8 cellular contexts compared by ENCODE assay signal in genomic region chr10:42638053-42638820, GRCh38. TPM values are rescaled to one million over a fixed set of nuclear protein-coding genes. Genes with fewer than 3 reads are reported as not detected.
A peak's percentile ranks its signal among the peaks of the same experiment; 100 is the strongest.
DNase-seq lines count a peak whose midpoint lies in the region; ATAC-seq lines count a peak whose summit lies in the region.

ZNF33B (minus strand) TSS chr10:42638570; CDS start chr10:42636928, 1,642 bp downstream.

- ATAC-seq in GM19324 (IDR thresholded peaks at IDR 0.05; ENCODE audit: low FRiP score, unreplicated experiment), result peak; percentile 97
- peak; percentile 87 for ATAC-seq in HG03460 (IDR thresholded peaks at IDR 0.05; ENCODE audit: unreplicated experiment)
- peak; percentile 95 for ATAC-seq in activated CD4-positive, alpha-beta T cell treated with anti-CD3 and anti-CD28 coated beads for 36 hours

- H3K36me3 ChIP-seq in BLaER1, result peaks cover 24% of the 10 kb centered on the region

- intact Hi-C loops in activated CD4-positive, alpha-beta T cell treated with anti-CD3 and anti-CD28 coated beads for 36 hours (cut with DNase I, micrococcal nuclease), result loop anchor here (1.0 to 10.0 kb wide), 10 partner anchors 86 to 934 kb away; partner anchors contain the start of genes CSGALNACT2 (in 2 of the 2), BMS1 (in 1 of the 2), HNRNPF (in 1 of the 2) and ZNF239 (in 1 of the 2)

- no peaks in the 10 kb centered on the region for H4K20me1 ChIP-seq in BLaER1

- H3K9me3 Mint-ChIP-seq in activated CD4-positive, alpha-beta T cell treated with anti-CD3 and anti-CD28 coated beads for 36 hours (ENCODE audit: low read depth), result no peaks in the 10 kb centered on the region

- no peaks in the 10 kb centered on the region for H3K27me3 ChIP-seq in BLaER1
- H3K27me3 ChIP-seq in layer of hippocampus (ENCODE audit: control insufficient read depth, insufficient read depth, low read length), result no peaks in the 10 kb centered on the region

- peaks cover 22% of the 10 kb centered on the region for H3K36me3 Mint-ChIP-seq in activated CD4-positive, alpha-beta T cell treated with anti-CD3 and anti-CD28 coated beads for 36 hours (ENCODE audit: low read depth)

- POLR2A ChIA-PET in activated CD4-positive, alpha-beta T cell treated with anti-CD3 and anti-CD28 coated beads for 36 hours (lab: Charles Lee), result no interaction called here

- H3K4me1 ChIP-seq in BLaER1, result peaks cover 23% of the 10 kb centered on the region

- H3K4me2 ChIP-seq in BLaER1, result peak within 1 kb of the TSS; percentile 84

- no peaks in the 10 kb centered on the region for H3K9me3 ChIP-seq in BLaER1

- H3K4me1 Mint-ChIP-seq in activated CD4-positive, alpha-beta T cell treated with anti-CD3 and anti-CD28 coated beads for 36 hours, result peaks cover 25% of the 10 kb centered on the region

- peak within 1 kb of the TSS; percentile 97 for H3K27ac Mint-ChIP-seq in activated CD4-positive, alpha-beta T cell treated with anti-CD3 and anti-CD28 coated beads for 36 hours

- peak within 1 kb of the TSS; percentile 90 for H3K27ac ChIP-seq in BLaER1
- peak within 1 kb of the TSS; percentile 92 for H3K27ac ChIP-seq in cingulate gyrus (ENCODE audit: low read depth, low read length)
- peak within 1 kb of the TSS; percentile 74 for H3K27ac ChIP-seq in layer of hippocampus (ENCODE audit: low read depth, low read length)

- peak within 1 kb of the TSS; percentile 74 for H3K4me3 ChIP-seq in BLaER1

- no peaks in the 10 kb centered on the region for H3K27me3 Mint-ChIP-seq in activated CD4-positive, alpha-beta T cell treated with anti-CD3 and anti-CD28 coated beads for 36 hours

- peak within 1 kb of the TSS; percentile 87 for H3K9ac ChIP-seq in BLaER1

- CTCF ChIA-PET in activated CD4-positive, alpha-beta T cell treated with anti-CD3 and anti-CD28 coated beads for 36 hours (lab: Charles Lee), result no interaction called here

- peak within 1 kb of the TSS; percentile 88 for H3K4me3 Mint-ChIP-seq in activated CD4-positive, alpha-beta T cell treated with anti-CD3 and anti-CD28 coated beads for 36 hours

- DNase-seq in NCI-H524 treated with DMSO at 0.1 percent for 48 hours (lab: John Stamatoyannopoulos, UW), result peak; percentile 4
- peak; percentile 97 for DNase-seq in activated CD4-positive, alpha-beta T cell treated with anti-CD3 and anti-CD28 coated beads for 36 hours
- DNase-seq in stimulated activated CD4-positive, alpha-beta T cell treated with anti-CD3 and anti-CD28 coated beads, Interleukin-1b, Interleukin-23, amount 100 ng/mL, for 24 hours (ENCODE audit: low read depth in 4 of 4, low spot score in 1 of 4), result peak; percentile 75 to 92 (median 85)

RNA-seq across cellular contexts. Expression of gene ZNF33B, which starts in this region (rescaled TPM):
- 10 to 100 TPM in 1 of 2 experiments, 1 to 10 TPM in 1; 7.4 to 10.5 TPM for total RNA-seq in activated CD4-positive, alpha-beta T cell treated with anti-CD3 and anti-CD28 coated beads for 36 hours

Comparison
In these comparisons a context has a peak if more than half of its experiments do, and no peak if none do; other contexts are left out.
1. Peak in every context shown above with its lines: DNase-seq, ATAC-seq, H3K4me3 ChIP-seq and H3K27ac ChIP-seq.
2. DNase-seq: peak in every context shown above with its lines; median percentile 97 in activated CD4-positive, alpha-beta T cell treated with anti-CD3 and anti-CD28 coated beads for 36 hours; 85 in stimulated activated CD4-positive, alpha-beta T cell treated with anti-CD3 and anti-CD28 coated beads, Interleukin-1b, Interleukin-23, amount 100 ng/mL, for 24 hours; 4 in NCI-H524 treated with DMSO at 0.1 percent for 48 hours.